Comparison of ENCODE assay signal across 8 cellular contexts in the genomic region with DNA sequence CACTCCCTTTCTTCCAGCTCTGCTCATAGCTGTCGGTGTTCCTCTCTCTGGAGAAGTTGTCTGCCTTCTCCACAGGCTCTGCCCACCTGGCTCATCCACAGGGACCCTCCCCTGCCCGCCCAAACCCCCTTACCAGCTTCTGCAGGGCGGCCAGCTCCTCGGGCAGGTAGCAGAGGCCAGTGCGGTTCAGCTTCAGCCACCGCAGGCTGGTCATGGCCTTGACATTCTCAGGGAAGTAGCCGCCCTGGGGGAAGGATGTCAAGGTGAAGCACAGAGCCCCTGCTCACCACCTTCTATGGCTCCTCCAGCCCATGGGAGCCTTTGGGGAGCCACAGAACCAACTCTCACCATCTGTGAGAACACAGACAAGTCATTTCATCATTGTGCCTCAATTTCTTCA. TPM values are rescaled to one million over a fixed set of nuclear protein-coding genes. Genes with fewer than 3 reads are reported as not detected.
DNase-seq lines count a peak whose midpoint lies in the region; ATAC-seq and TF ChIP-seq lines count a peak whose summit lies in the region.
"Had no signal": no experiment of that assay in that cellular context is flagged by ENCODE, and none has a peak within 500 bp of the region (broad histone marks: within the 10 kb centered on the region; RNA-seq: fewer than 3 reads in every experiment).

No MANE protein-coding gene starts in this region.

- intact Hi-C loops in Right ventricle myocardium inferior (cut with DNase I): no loop called here
- intact Hi-C loops in vagina (cut with DNase I): no loop called here

- H3K4me1 ChIP-seq in right atrium auricular region (peaks cover 0 to 42% of the 10 kb centered on the region in 2 donors), vagina (peaks cover 51% of the 10 kb centered on the region)

- H3K27me3 ChIP-seq in right atrium auricular region (no peaks in the 10 kb centered on the region), vagina (no peaks in the 10 kb centered on the region)

- H3K27ac ChIP-seq in right atrium auricular region (peak overlapping the region; percentile 97 to 98), vagina (peak overlapping the region; percentile 90)

- no peak for TF ChIP-seq POLR2A in vagina (IDR thresholded peaks at IDR 0.05)

- no peak for TF ChIP-seq CTCF in right atrium auricular region (IDR thresholded peaks at IDR 0.05)
- no peak for TF ChIP-seq CTCF in foreskin fibroblast (IDR thresholded peaks at IDR 0.05; ENCODE audit: low read depth, low read length)
- no peak for TF ChIP-seq CTCF in vagina (IDR thresholded peaks at IDR 0.05)

- H3K4me3 ChIP-seq in right atrium auricular region: peak overlapping the region in 1 of 2 donors; percentile 98
- peak overlapping the region; percentile 86 to 92 for H3K4me3 ChIP-seq in foreskin fibroblast (ENCODE audit: low read depth in 1 of 2, low read length in 2 of 2)
- H3K4me3 ChIP-seq in vagina: peak overlapping the region; percentile 85 to 94

- ATAC-seq in Right ventricle myocardium inferior (no peak), HG03280 (IDR thresholded peaks at IDR 0.05; ENCODE audit: unreplicated experiment) (no peak)

- H3K36me3 ChIP-seq in right atrium auricular region (peaks cover 49% of the 10 kb centered on the region), vagina (peaks cover 0 to 51% of the 10 kb centered on the region in 2 donors)

- no peaks in the 10 kb centered on the region for H3K9me3 ChIP-seq in right atrium auricular region
- H3K9me3 ChIP-seq in vagina: no peaks in the 10 kb centered on the region

- DNase-seq in right atrium auricular region (ENCODE audit: low spot score): no peak
- DNase-seq in Right ventricle myocardium inferior (ENCODE audit: missing footprints): no peak
- no peak for DNase-seq in foreskin fibroblast
- no peak for DNase-seq in vagina (ENCODE audit: extremely low spot score in 2 of 2)
- DNase-seq in HK-2 (ENCODE audit: unreplicated experiment): no peak
- DNase-seq: activated gamma-delta T cell, DMS153 had no signal

RNA-seq across cellular contexts. Expression of gene FLII, which starts 1.8 kb away (rescaled TPM):
- total RNA-seq in right atrium auricular region (100 to 1,000 TPM; 232 to 306 TPM), Right ventricle myocardium inferior (299 TPM), vagina (277 TPM)

RNA-seq across cellular contexts. Expression of gene MIEF2, which starts 3.7 kb away (rescaled TPM):
- total RNA-seq in right atrium auricular region: 10 to 100 TPM; 14.1 to 20.2 TPM
- 31.3 TPM for total RNA-seq in Right ventricle myocardium inferior
- total RNA-seq in vagina: 18.4 TPM

RNA-seq across cellular contexts. Expression of gene LLGL1, which starts 31.3 kb away (rescaled TPM):
- total RNA-seq in right atrium auricular region (10 to 100 TPM; 12.6 to 16.7 TPM), Right ventricle myocardium inferior (8.4 TPM), vagina (27.7 TPM)

RNA-seq across cellular contexts. Expression of gene TOP3A, which starts 58.0 kb away (rescaled TPM):
- total RNA-seq in right atrium auricular region (10 to 100 TPM; 12.6 to 18.8 TPM), Right ventricle myocardium inferior (10.4 TPM), vagina (15.5 TPM)

RNA-seq across cellular contexts. Expression of gene SMCR8, which starts 58.3 kb away (rescaled TPM):
- total RNA-seq in right atrium auricular region (10 to 100 TPM; 11.1 to 11.4 TPM), Right ventricle myocardium inferior (11.8 TPM), vagina (11.0 TPM)
